In genomic region chr12:128842579-128842978, GRCh38 we compare ENCODE assay signal across 18 cellular contexts. TPM values are rescaled to one million over a fixed set of nuclear protein-coding genes. Genes with fewer than 3 reads are reported as not detected.
DNase-seq lines count a peak whose midpoint lies in the region; TF ChIP-seq lines count a peak whose summit lies in the region.
"Had no signal": no experiment of that assay in that cellular context is flagged by ENCODE, and none has a peak within 500 bp of the region (broad histone marks: within the 10 kb centered on the region; RNA-seq: fewer than 3 reads in every experiment).

No MANE protein-coding gene starts in this region.

- peaks cover 5% of the 10 kb centered on the region for H3K36me3 Mint-ChIP-seq in Caco-2 (ENCODE audit: insufficient read depth, unreplicated experiment)
- H3K36me3 Mint-ChIP-seq: CD4-positive, CD25-positive, alpha-beta regulatory T cell; CD8-positive, alpha-beta T cell had no signal

- H3K9me3 Mint-ChIP-seq in Caco-2 (ENCODE audit: unreplicated experiment): no peaks in the 10 kb centered on the region
- H3K9me3 Mint-ChIP-seq: CD4-positive, CD25-positive, alpha-beta regulatory T cell; CD8-positive, alpha-beta T cell had no signal

- H3K27me3 ChIP-seq in BLaER1 (no peaks in the 10 kb centered on the region; the same call in 1 of the 2 replicates), H7 (ENCODE audit: control insufficient read depth, insufficient read depth, low read length) (no peaks in the 10 kb centered on the region), Caco-2 (replicated peaks; ENCODE audit: control insufficient read depth, insufficient read depth, low read length) (no peaks in the 10 kb centered on the region)

- H3K4me1 Mint-ChIP-seq in Caco-2 (ENCODE audit: low read depth, unreplicated experiment): no peaks in the 10 kb centered on the region
- H3K4me1 Mint-ChIP-seq: CD4-positive, CD25-positive, alpha-beta regulatory T cell had no signal

- H3K4me3 ChIP-seq in BLaER1: no peak overlapping the region
- no peak overlapping the region for H3K4me3 ChIP-seq in H7 (ENCODE audit: insufficient read depth, low read depth, low read length)
- H3K4me3 ChIP-seq in Caco-2 (ENCODE audit: low read depth, low read length): no peak overlapping the region

- peak overlapping the region; percentile 96 for H3K27ac ChIP-seq in BLaER1
- H3K27ac ChIP-seq: 22Rv1 had no signal

- H3K36me3 ChIP-seq in BLaER1 (no peaks in the 10 kb centered on the region), H7 (replicated peaks; ENCODE audit: control insufficient read depth, insufficient read depth, low read length) (no peaks in the 10 kb centered on the region), Caco-2 (ENCODE audit: control insufficient read depth, insufficient read depth, low read length) (no peaks in the 10 kb centered on the region)

- H3K27me3 Mint-ChIP-seq in Caco-2 (ENCODE audit: insufficient read depth, unreplicated experiment): peaks cover 4% of the 10 kb centered on the region
- H3K27me3 Mint-ChIP-seq: B cell had no signal

- H3K27ac Mint-ChIP-seq in Caco-2 (ENCODE audit: unreplicated experiment): no peak overlapping the region
- H3K27ac Mint-ChIP-seq: CD4-positive, CD25-positive, alpha-beta regulatory T cell; CD8-positive, alpha-beta T cell had no signal

- peak overlapping the region; percentile 54; the same call in 1 of the 2 replicates for H3K9ac ChIP-seq in BLaER1

- H4K20me1 ChIP-seq in BLaER1: no peaks in the 10 kb centered on the region

- intact Hi-C loops in posterior vena cava (cut with DNase I) (no loop called here), Caco-2 (cut with micrococcal nuclease; ENCODE audit: unreplicated experiment) (no loop called here)

- no peak overlapping the region for H3K4me3 Mint-ChIP-seq in Caco-2 (ENCODE audit: unreplicated experiment)
- H3K4me3 Mint-ChIP-seq: B cell; CD4-positive, CD25-positive, alpha-beta regulatory T cell; CD8-positive, alpha-beta T cell had no signal

- CTCF ChIA-PET in Caco-2 (lab: Charles Lee): no interaction called here

- H3K4me1 ChIP-seq in BLaER1 (peaks cover 68% of the 10 kb centered on the region), Caco-2 (no peaks in the 10 kb centered on the region)

- no peak for TF ChIP-seq CTCF in Caco-2 (IDR thresholded peaks at IDR 0.05; ENCODE audit: insufficient read depth in 1 of 2, low read depth in 1 of 2, low read length in 1 of 2, severe bottlenecking in 1 of 2, unreplicated experiment in 1 of 2)

- H3K9me3 ChIP-seq in BLaER1: peaks cover 7% of the 10 kb centered on the region
- no peaks in the 10 kb centered on the region for H3K9me3 ChIP-seq in Caco-2

- DNase-seq in activated effector memory CD4-positive, alpha-beta T cell treated with anti-CD3 and anti-CD28 coated beads, Interleukin-2, amount 50 U/mL, for 16 hours: peak; percentile 17
- no peak for DNase-seq in activated effector memory CD4-positive, alpha-beta T cell treated with Interleukin-2 at 50 U/mL for 16 hours
- DNase-seq in H7 (peak; percentile 2), posterior vena cava (ENCODE audit: low spot score) (peak; percentile 53), SHP77 treated with DMSO at 0.1 percent for 48 hours (lab: John Stamatoyannopoulos, UW) (no peak), Caco-2 (no peak), NK-92 (lab: John Stamatoyannopoulos, UW; ENCODE audit: unreplicated experiment) (no peak)
- DNase-seq: C1 segment of cervical spinal cord; CD4-positive, CD25-positive, alpha-beta regulatory T cell; CD8-positive, alpha-beta T cell; DMS 273 treated with DMSO at 0.1 percent for 48 hours; DMS79; GF-D8; GOT3; HCEC 1CT had no signal

- BruUV-seq in Caco-2 (replicated peaks; lab: Mats Ljungman, UMichigan): no TSS peak

- H3K4me2 ChIP-seq in BLaER1: peak overlapping the region; percentile 76

- POLR2A ChIA-PET in Caco-2 (lab: Charles Lee): no interaction called here

RNA-seq across cellular contexts. Expression of gene GLT1D1, which starts 10.7 kb away (rescaled TPM):
- total RNA-seq in H7 (2014; rRNA removed; shearing (Covaris generic)): 6.1 and 9.2 TPM in 2 replicates
- total RNA-seq in posterior vena cava (1 to 10 TPM in 1 of 2 donors, under 1 TPM in 1; 0.67 to 1.9 TPM), Caco-2 (2022) (not detected in 2 replicates)
- total RNA-seq: CD4-positive, CD25-positive, alpha-beta regulatory T cell; CD8-positive, alpha-beta T cell had no signal

RNA-seq across cellular contexts. Expression of gene SLC15A4, which starts 18.8 kb away (rescaled TPM):
- total RNA-seq in H7 (2014; rRNA removed; shearing (Covaris generic)): 32.8 and 35.0 TPM in 2 replicates
- total RNA-seq in posterior vena cava (10 to 100 TPM; 26.8 to 27.0 TPM), Caco-2 (2022) (17.8 and 19.6 TPM in 2 replicates)

Comparison
In these comparisons a context has a peak if more than half of its experiments do, and no peak if none do; other contexts are left out.
1. DNase-seq: peak in activated effector memory CD4-positive, alpha-beta T cell treated with anti-CD3 and anti-CD28 coated beads, Interleukin-2, amount 50 U/mL, for 16 hours (single experiment), H7 (single experiment) and posterior vena cava (single experiment); none in activated effector memory CD4-positive, alpha-beta T cell treated with Interleukin-2 at 50 U/mL for 16 hours (single experiment), SHP77 treated with DMSO at 0.1 percent for 48 hours (single experiment), Caco-2 (0 of 2) and NK-92 (single experiment).